ENCODE assay signal across 25 cellular contexts in genomic region chr20:658202-658601, GRCh38. TPM values are rescaled to one million over a fixed set of nuclear protein-coding genes. Genes with fewer than 3 reads are reported as not detected.
DNase-seq lines count a peak whose midpoint lies in the region; ATAC-seq, FAIRE-seq and TF ChIP-seq lines count a peak whose summit lies in the region.
"Had no signal": no experiment of that assay in that cellular context is flagged by ENCODE, and none has a peak within 500 bp of the region (broad histone marks: within the 10 kb centered on the region; RNA-seq: fewer than 3 reads in every experiment).

No MANE protein-coding gene starts in this region.

- no peak for DNase-seq in H1 (ENCODE audit: low read depth in 1 of 2, low spot score in 2 of 2)
- no peak for DNase-seq in activated naive CD4-positive, alpha-beta T cell treated with anti-CD3 and anti-CD28 coated beads, Interleukin-2, amount 10 ng/mL, durations not matched to agents 7 days and 5 days
- no peak for DNase-seq in glutamatergic neuron
- no peak for DNase-seq in activated CD4-positive, alpha-beta T cell treated with anti-CD3 and anti-CD28 coated beads for 36 hours
- DNase-seq: 8988T; ACHN; CD4-positive, alpha-beta T cell; HCEC 1CT; KG1; MM.1S; NCI-H2029 treated with DMSO at 0.1 percent for 48 hours; NCI-H2227 treated with DMSO at 0.1 percent for 48 hours; NCI-H526 treated with DMSO at 0.1 percent for 48 hours; Right ventricle myocardium superior; RPMI8226 had no signal

- peaks cover 1 to 8% (median 7%) of the 10 kb centered on the region in 11 experiments; a peak in 20 of 22 replicates for H3K27me3 ChIP-seq in BLaER1 treated with 17β-estradiol and CSF1 and Interleukin-3, amounts not matched to agents 10 nM and 100 nM
- H3K27me3 ChIP-seq in HUES48 (ENCODE audit: control insufficient read depth, insufficient read depth, low read length) (peaks cover 39% of the 10 kb centered on the region), H1 (replicated peaks in 1 of 4; ENCODE audit: control insufficient read depth in 3 of 4, extremely low read depth in 1 of 4, insufficient read depth in 3 of 4, low read length in 3 of 4) (peaks cover 2 to 22% (median 12%) of the 10 kb centered on the region in 4 experiments), iPS-18a (ENCODE audit: control insufficient read depth, insufficient read depth, low read length) (peaks cover 11% of the 10 kb centered on the region)

- H3K36me3 ChIP-seq in BLaER1 treated with 17β-estradiol and CSF1 and Interleukin-3, amounts not matched to agents 10 nM and 100 nM: no peaks in the 10 kb centered on the region
- H3K36me3 ChIP-seq in HUES48 (ENCODE audit: control insufficient read depth, insufficient read depth, low read length): no peaks in the 10 kb centered on the region
- no peaks in the 10 kb centered on the region for H3K36me3 ChIP-seq in H1 (ENCODE audit: control insufficient read depth in 2 of 4, insufficient read depth in 4 of 4, low read length in 3 of 4)
- no peaks in the 10 kb centered on the region for H3K36me3 ChIP-seq in iPS-18a (ENCODE audit: control insufficient read depth, low read depth, low read length)
- H3K36me3 ChIP-seq: BLaER1 had no signal

- H2AK5ac ChIP-seq in H1 (ENCODE audit: low read depth, low read length): peak overlapping the region; percentile 98

- H3K79me2 ChIP-seq in H1 (ENCODE audit: control insufficient read depth in 1 of 2, insufficient read depth in 2 of 2, low read length in 2 of 2): no peaks in the 10 kb centered on the region

- TF ChIP-seq CTCF in H1 (IDR thresholded peaks at IDR 0.05; ENCODE audit: control extremely low read depth in 1 of 3, insufficient read depth in 1 of 3, low read depth in 1 of 3, low read length in 3 of 3): no peak
- TF ChIP-seq CTCF in glutamatergic neuron (IDR thresholded peaks at IDR 0.05; ENCODE audit: partially characterized antibody, unreplicated experiment): no peak

- intact Hi-C loops in activated CD4-positive, alpha-beta T cell treated with anti-CD3 and anti-CD28 coated beads for 36 hours (cut with DNase I, micrococcal nuclease): no loop called here

- H3K4me1 Mint-ChIP-seq in activated naive CD4-positive, alpha-beta T cell treated with anti-CD3 and anti-CD28 coated beads, Interleukin-2, amount 10 ng/mL, durations not matched to agents 7 days and 5 days: peaks cover 13% of the 10 kb centered on the region
- peaks cover 22% of the 10 kb centered on the region for H3K4me1 Mint-ChIP-seq in glutamatergic neuron (ENCODE audit: low read depth, unreplicated experiment)
- peaks cover 15% of the 10 kb centered on the region for H3K4me1 Mint-ChIP-seq in activated CD4-positive, alpha-beta T cell treated with anti-CD3 and anti-CD28 coated beads for 36 hours

- ATAC-seq in HG03342 (IDR thresholded peaks at IDR 0.05; ENCODE audit: unreplicated experiment): no peak
- no peak for ATAC-seq in activated CD4-positive, alpha-beta T cell treated with anti-CD3 and anti-CD28 coated beads for 36 hours

- peaks cover 53 to 98% (median 63%) of the 10 kb centered on the region in 10 experiments for H3K4me1 ChIP-seq in BLaER1 treated with 17β-estradiol and CSF1 and Interleukin-3, amounts not matched to agents 10 nM and 100 nM
- H3K4me1 ChIP-seq in HUES48 (ENCODE audit: control insufficient read depth, insufficient read depth, low read length): peaks cover 62% of the 10 kb centered on the region
- H3K4me1 ChIP-seq in H1 (replicated peaks in 1 of 4; ENCODE audit: control insufficient read depth in 3 of 4, insufficient read depth in 4 of 4, low read length in 3 of 4): peaks cover 26 to 41% (median 34%) of the 10 kb centered on the region in 4 experiments
- peaks cover 55% of the 10 kb centered on the region for H3K4me1 ChIP-seq in iPS-18a (ENCODE audit: control insufficient read depth, low read depth, low read length)

- TF ChIP-seq POLR2A in H1 (IDR thresholded peaks at IDR 0.05; ENCODE audit: control extremely low read depth in 1 of 2, low read depth in 2 of 2, low read length in 2 of 2): no peak

- H4K20me1 ChIP-seq in BLaER1 treated with 17β-estradiol and CSF1 and Interleukin-3, amounts not matched to agents 10 nM and 100 nM: no peaks in the 10 kb centered on the region; a peak in 1 of 22 replicates
- H4K20me1 ChIP-seq in H1 (replicated peaks in 1 of 2; ENCODE audit: control insufficient read depth in 1 of 2, insufficient read depth in 2 of 2, low read length in 2 of 2): no peaks in the 10 kb centered on the region
- H4K20me1 ChIP-seq: BLaER1 had no signal

- no peaks in the 10 kb centered on the region for H3K9me3 ChIP-seq in BLaER1 treated with 17β-estradiol and CSF1 and Interleukin-3, amounts not matched to agents 10 nM and 100 nM (replicated peaks in 1 of 11)
- H3K9me3 ChIP-seq in HUES48 (ENCODE audit: control insufficient read depth, insufficient read depth, low read length) (no peaks in the 10 kb centered on the region), H1 (ENCODE audit: insufficient read depth in 2 of 2, low read depth in 1 of 2, low read length in 1 of 2) (no peaks in the 10 kb centered on the region), iPS-18a (ENCODE audit: control insufficient read depth, low read depth, low read length) (no peaks in the 10 kb centered on the region)
- H3K9me3 ChIP-seq: BLaER1, SJSA1 had no signal

- no peak overlapping the region for H3K56ac ChIP-seq in H1 (replicated peaks; ENCODE audit: insufficient read length, low read depth, low read length)

- no peak overlapping the region for H3K14ac ChIP-seq in H1 (ENCODE audit: insufficient read length)

- peaks cover 5% of the 10 kb centered on the region; the same call in 1 of the 2 replicates for H3K23me2 ChIP-seq in H1 (ENCODE audit: low read depth, low read length)

- H3K9ac ChIP-seq in BLaER1 treated with 17β-estradiol and CSF1 and Interleukin-3, amounts not matched to agents 10 nM and 100 nM: no peak overlapping the region
- H3K9ac ChIP-seq in HUES48 (ENCODE audit: low read depth, low read length): peak overlapping the region; percentile 59
- peak overlapping the region in 1 of 4 experiments; percentile 0; a peak in 1 of 7 replicates for H3K9ac ChIP-seq in H1 (replicated peaks in 1 of 4; ENCODE audit: extremely low read depth in 1 of 4, low read depth in 3 of 4, low read length in 3 of 4)
- H3K9ac ChIP-seq in iPS-18a (ENCODE audit: low read length): peak overlapping the region; percentile 21
- H3K9ac ChIP-seq: BLaER1 had no signal

- H2BK20ac ChIP-seq in H1 (ENCODE audit: low read length): peak overlapping the region; percentile 92

- H2BK120ac ChIP-seq in H1 (replicated peaks; ENCODE audit: low read depth, low read length): peak overlapping the region; percentile 30

- no peak overlapping the region for H3K4ac ChIP-seq in H1 (replicated peaks; ENCODE audit: insufficient read length, low read depth, low read length)

- H2BK5ac ChIP-seq in H1 (ENCODE audit: low read depth, low read length): peak overlapping the region; percentile 84

- H4K8ac ChIP-seq in H1 (ENCODE audit: extremely low read depth, insufficient read depth, low read length): peak overlapping the region; percentile 16; the same call in 1 of the 2 replicates

- CTCF ChIA-PET in H1 (lab: Charles Lee; ENCODE audit: partially characterized antibody): interaction anchor here (0.6 to 1.2 kb wide), 6 partner anchors 9 to 81 kb away, joined by 3 to 9 read pairs (median 3); no protein-coding TSS in a partner anchor
- CTCF ChIA-PET in activated naive CD4-positive, alpha-beta T cell treated with anti-CD3 and anti-CD28 coated beads, Interleukin-2, amount 10 ng/mL, durations not matched to agents 7 days and 5 days (lab: Charles Lee): no interaction called here
- CTCF ChIA-PET in activated CD4-positive, alpha-beta T cell treated with anti-CD3 and anti-CD28 coated beads for 36 hours (lab: Charles Lee): no interaction called here

- no peak overlapping the region for H2BK15ac ChIP-seq in H1 (ENCODE audit: low read length)

- no peak overlapping the region for H3K4me3 Mint-ChIP-seq in activated naive CD4-positive, alpha-beta T cell treated with anti-CD3 and anti-CD28 coated beads, Interleukin-2, amount 10 ng/mL, durations not matched to agents 7 days and 5 days
- no peak overlapping the region for H3K4me3 Mint-ChIP-seq in glutamatergic neuron (ENCODE audit: unreplicated experiment)
- H3K4me3 Mint-ChIP-seq in activated CD4-positive, alpha-beta T cell treated with anti-CD3 and anti-CD28 coated beads for 36 hours: no peak overlapping the region
- H3K4me3 Mint-ChIP-seq: CD4-positive, alpha-beta T cell had no signal

- no peaks in the 10 kb centered on the region for H3K79me1 ChIP-seq in H1 (ENCODE audit: low read depth, low read length)

- H3K27me3 Mint-ChIP-seq in activated naive CD4-positive, alpha-beta T cell treated with anti-CD3 and anti-CD28 coated beads, Interleukin-2, amount 10 ng/mL, durations not matched to agents 7 days and 5 days: peaks cover 70% of the 10 kb centered on the region
- H3K27me3 Mint-ChIP-seq in glutamatergic neuron (ENCODE audit: unreplicated experiment): peaks cover 15% of the 10 kb centered on the region
- peaks cover 40% of the 10 kb centered on the region for H3K27me3 Mint-ChIP-seq in activated CD4-positive, alpha-beta T cell treated with anti-CD3 and anti-CD28 coated beads for 36 hours

- peak overlapping the region in 8 of 11 experiments; percentile 67 to 97 (median 94); a peak in 11 of 22 replicates for H3K4me2 ChIP-seq in BLaER1 treated with 17β-estradiol and CSF1 and Interleukin-3, amounts not matched to agents 10 nM and 100 nM
- peak overlapping the region; percentile 50 to 66; a peak in 3 of 4 replicates for H3K4me2 ChIP-seq in H1 (ENCODE audit: insufficient read depth in 1 of 2, low read depth in 2 of 2, low read length in 2 of 2)

- TF ChIP-seq EP300 in H1 (IDR thresholded peaks at IDR 0.05; ENCODE audit: borderline replicate concordance in 1 of 2, low read depth in 2 of 2, low read length in 2 of 2): no peak

- H3K23ac ChIP-seq in H1 (ENCODE audit: insufficient read length): no peak overlapping the region

- H3K36me3 Mint-ChIP-seq in activated naive CD4-positive, alpha-beta T cell treated with anti-CD3 and anti-CD28 coated beads, Interleukin-2, amount 10 ng/mL, durations not matched to agents 7 days and 5 days: no peaks in the 10 kb centered on the region
- peaks cover 4% of the 10 kb centered on the region for H3K36me3 Mint-ChIP-seq in glutamatergic neuron (ENCODE audit: unreplicated experiment)
- no peaks in the 10 kb centered on the region for H3K36me3 Mint-ChIP-seq in activated CD4-positive, alpha-beta T cell treated with anti-CD3 and anti-CD28 coated beads for 36 hours (ENCODE audit: low read depth)

- no peaks in the 10 kb centered on the region for H3K9me3 Mint-ChIP-seq in activated naive CD4-positive, alpha-beta T cell treated with anti-CD3 and anti-CD28 coated beads, Interleukin-2, amount 10 ng/mL, durations not matched to agents 7 days and 5 days
- peaks cover 8% of the 10 kb centered on the region for H3K9me3 Mint-ChIP-seq in glutamatergic neuron (ENCODE audit: unreplicated experiment)
- no peaks in the 10 kb centered on the region for H3K9me3 Mint-ChIP-seq in activated CD4-positive, alpha-beta T cell treated with anti-CD3 and anti-CD28 coated beads for 36 hours (ENCODE audit: low read depth)
- H3K9me3 Mint-ChIP-seq: CD4-positive, alpha-beta T cell had no signal

- no peak for FAIRE-seq in H1 (lab: Jason Lieb, UNC)
- FAIRE-seq: D721Med, GM18507 had no signal

- 29% methylated on average over 2 of the region's 2 CpGs; no CpG with 5 or more reads in 1 of the 2 experiments for WGBS in H1 (ENCODE audit: extremely low coverage in 1 of 2, insufficient coverage in 1 of 2, insufficient read length in 1 of 2, insufficient replicate concordance in 2 of 2, low coverage in 1 of 2, low lambda C conversion rate in 2 of 2, missing lambda C conversion rate in 1 of 2), 2 experiments

- H3K4me3 ChIP-seq in BLaER1 treated with 17β-estradiol and CSF1 and Interleukin-3, amounts not matched to agents 10 nM and 100 nM: no peak overlapping the region
- H3K4me3 ChIP-seq in HUES48 (ENCODE audit: low read depth, low read length) (peak overlapping the region; percentile 47), H1 (ENCODE audit: extremely low read depth in 1 of 4, insufficient read depth in 2 of 4, low read depth in 3 of 4, low read length in 4 of 4) (peak overlapping the region in 1 of 4 experiments; percentile 29; a peak in 1 of 8 replicates), iPS-18a (ENCODE audit: low read length) (peak overlapping the region; percentile 40)
- H3K4me3 ChIP-seq: BLaER1, SJSA1 had no signal

- no peak overlapping the region for H2AFZ ChIP-seq in H1 (ENCODE audit: low read length)

- H3K27ac ChIP-seq in BLaER1 treated with 17β-estradiol and CSF1 and Interleukin-3, amounts not matched to agents 10 nM and 100 nM: peak overlapping the region in 1 of 11 experiments; percentile 10; a peak in 2 of 22 replicates
- H3K27ac ChIP-seq in HUES48 (ENCODE audit: low read depth, low read length) (peak overlapping the region; percentile 85), H1 (ENCODE audit: low read depth, low read length) (peak overlapping the region; percentile 41; the same call in 1 of the 2 replicates), iPS-18a (ENCODE audit: low read length) (peak overlapping the region; percentile 24)
- H3K27ac ChIP-seq: BLaER1, SJSA1 had no signal

- no peak overlapping the region for H3K27ac Mint-ChIP-seq in activated naive CD4-positive, alpha-beta T cell treated with anti-CD3 and anti-CD28 coated beads, Interleukin-2, amount 10 ng/mL, durations not matched to agents 7 days and 5 days
- no peak overlapping the region for H3K27ac Mint-ChIP-seq in glutamatergic neuron (ENCODE audit: unreplicated experiment)
- H3K27ac Mint-ChIP-seq in activated CD4-positive, alpha-beta T cell treated with anti-CD3 and anti-CD28 coated beads for 36 hours: no peak overlapping the region
- H3K27ac Mint-ChIP-seq: CD4-positive, alpha-beta T cell had no signal

- H4K5ac ChIP-seq in H1 (ENCODE audit: insufficient read length, low read depth, low read length): peak overlapping the region; percentile 13

- H4K91ac ChIP-seq in H1 (replicated peaks; ENCODE audit: insufficient read length, low read length): peak overlapping the region; percentile 4

- no peak for TF ChIP-seq RAD21 in H1 (IDR thresholded peaks at IDR 0.05 in 1 of 2, conservative IDR thresholded peaks at IDR 0.05 in 1 of 2; ENCODE audit: low read depth in 2 of 2, low read length in 2 of 2)

- peak overlapping the region; percentile 65 for H3K18ac ChIP-seq in H1 (ENCODE audit: extremely low read depth, low read length)

- H2BK12ac ChIP-seq in H1 (ENCODE audit: low read depth, low read length): peak overlapping the region; percentile 84

- POLR2A ChIA-PET in H1 (lab: Charles Lee; ENCODE audit: partially characterized antibody): interaction anchor here (1.5 kb wide), 2 partner anchors 9 to 133 kb away, joined by 3 to 6 read pairs; no protein-coding TSS in a partner anchor
- POLR2A ChIA-PET in activated CD4-positive, alpha-beta T cell treated with anti-CD3 and anti-CD28 coated beads for 36 hours (lab: Charles Lee): no interaction called here

RNA-seq across cellular contexts. Expression of gene SRXN1, which starts 5.2 kb away (rescaled TPM):
- 15.8 and 16.7 TPM in 2 replicates for total RNA-seq in H1 (2021; fragmentation: NEBNext Ultra II Directional; extraction: Animal tissue kit (Norgen Biotek cat#: 25700))
- 12.2 and 12.7 TPM in 2 replicates for polyA plus RNA-seq in H1 (2011; rRNA removed)
- 15.8 TPM for polyA plus RNA-seq in H1 (2011; cell fraction: cytosol; rRNA removed)
- polyA plus RNA-seq in H1 (2011; cell fraction: nucleus; rRNA removed): 7.5 TPM
- polyA plus RNA-seq in H1 (2012, experiment 1 of 2): 15.0 to 16.5 TPM (median 15.5 TPM) in 4 replicates
- polyA plus RNA-seq in H1 (2012, experiment 2 of 2): 5.7 TPM
- polyA plus RNA-seq in H1 (2013, experiment 1 of 2): 13.5 TPM
- 13.9 TPM for polyA plus RNA-seq in H1 (2013, experiment 2 of 2)
- 14.4 and 15.9 TPM in 2 replicates for polyA minus RNA-seq in H1 (2011; rRNA and poly(A)+ RNA removed)
- 5.9 TPM for polyA minus RNA-seq in H1 (2011; cell fraction: cytosol; rRNA and poly(A)+ RNA removed)
- polyA minus RNA-seq in H1 (2011; cell fraction: nucleus; rRNA and poly(A)+ RNA removed): 7.6 TPM
- 6.3 TPM for total RNA-seq in glutamatergic neuron (ENCODE audit: unreplicated experiment)
- 10 to 100 TPM; 12.6 to 13.5 TPM for total RNA-seq in activated CD4-positive, alpha-beta T cell treated with anti-CD3 and anti-CD28 coated beads for 36 hours

RNA-seq across cellular contexts. Expression of gene SCRT2, which starts 17.4 kb away (rescaled TPM):
- 0.27 and 0.34 TPM in 2 replicates for total RNA-seq in H1 (2021; fragmentation: NEBNext Ultra II Directional; extraction: Animal tissue kit (Norgen Biotek cat#: 25700))
- 0.12 and 0.14 TPM in 2 replicates for polyA plus RNA-seq in H1 (2011; rRNA removed)
- polyA plus RNA-seq in H1 (2011; cell fraction: cytosol; rRNA removed): 0.05 TPM
- 0.57 TPM for polyA plus RNA-seq in H1 (2011; cell fraction: nucleus; rRNA removed)
- polyA plus RNA-seq in H1 (2012, experiment 1 of 2): 0.21 to 0.36 TPM (median 0.32 TPM) in 4 replicates
- 0.25 TPM for polyA plus RNA-seq in H1 (2012, experiment 2 of 2)
- polyA plus RNA-seq in H1 (2013, experiment 1 of 2): 0.59 TPM
- polyA plus RNA-seq in H1 (2013, experiment 2 of 2): 0.55 TPM
- 0.05 and 0.06 TPM in 2 replicates for polyA minus RNA-seq in H1 (2011; rRNA and poly(A)+ RNA removed)
- 0.44 TPM for polyA minus RNA-seq in H1 (2011; cell fraction: cytosol; rRNA and poly(A)+ RNA removed)
- polyA minus RNA-seq in H1 (2011; cell fraction: nucleus; rRNA and poly(A)+ RNA removed): 0.30 TPM
- total RNA-seq in glutamatergic neuron (ENCODE audit: unreplicated experiment): 28.0 TPM
- total RNA-seq in activated CD4-positive, alpha-beta T cell treated with anti-CD3 and anti-CD28 coated beads for 36 hours: not detected
- total RNA-seq: CD4-positive, alpha-beta T cell; HT-29; NCI-H460; Right ventricle myocardium superior; SJSA1 had no signal

RNA-seq across cellular contexts. Expression of gene TCF15, which starts 48.1 kb away (rescaled TPM):
- total RNA-seq in H1 (2021; fragmentation: NEBNext Ultra II Directional; extraction: Animal tissue kit (Norgen Biotek cat#: 25700)): 6.9 and 7.3 TPM in 2 replicates
- polyA plus RNA-seq in H1 (2011; rRNA removed): 3.7 and 4.4 TPM in 2 replicates
- polyA plus RNA-seq in H1 (2011; cell fraction: cytosol; rRNA removed): 4.0 TPM
- polyA plus RNA-seq in H1 (2011; cell fraction: nucleus; rRNA removed): 2.3 TPM
- 3.3 to 7.0 TPM (median 5.5 TPM) in 4 replicates for polyA plus RNA-seq in H1 (2012, experiment 1 of 2)
- 1.3 TPM for polyA plus RNA-seq in H1 (2012, experiment 2 of 2)
- polyA plus RNA-seq in H1 (2013, experiment 1 of 2): 5.6 TPM
- 5.4 TPM for polyA plus RNA-seq in H1 (2013, experiment 2 of 2)
- 0.15 and 0.38 TPM in 2 replicates for polyA minus RNA-seq in H1 (2011; rRNA and poly(A)+ RNA removed)
- polyA minus RNA-seq in H1 (2011; cell fraction: cytosol; rRNA and poly(A)+ RNA removed): 4.1 TPM
- 2.9 TPM for polyA minus RNA-seq in H1 (2011; cell fraction: nucleus; rRNA and poly(A)+ RNA removed)
- 19.7 TPM for total RNA-seq in glutamatergic neuron (ENCODE audit: unreplicated experiment)
- not detected for total RNA-seq in activated CD4-positive, alpha-beta T cell treated with anti-CD3 and anti-CD28 coated beads for 36 hours
- total RNA-seq: CD4-positive, alpha-beta T cell; HT-29; NCI-H460; SJSA1 had no signal

Comparison
In these comparisons a context has a peak if more than half of its experiments do, and no peak if none do; other contexts are left out.
1. H3K4me3 ChIP-seq: peak in HUES48 (single experiment) and iPS-18a (single experiment); none in BLaER1 treated with 17β-estradiol and CSF1 and Interleukin-3, amounts not matched to agents 10 nM and 100 nM (0 of 10).
2. H3K9ac ChIP-seq: peak in HUES48 (single experiment) and iPS-18a (single experiment); none in BLaER1 treated with 17β-estradiol and CSF1 and Interleukin-3, amounts not matched to agents 10 nM and 100 nM (0 of 11).
3. RNA of gene SCRT2, which starts 17.4 kb away (total RNA-seq): 28.0 TPM in glutamatergic neuron (single experiment); 0.27 to 0.34 TPM in H1 and not detected in activated CD4-positive, alpha-beta T cell treated with anti-CD3 and anti-CD28 coated beads for 36 hours; every median in the first group is over 10 times any median in the second.